ENCODE assay signal across 27 cellular contexts in genomic region chr2:226556050-226556449, GRCh38.
DNase-seq lines count a peak whose midpoint lies in the region; ATAC-seq, FAIRE-seq and TF ChIP-seq lines count a peak whose summit lies in the region.
"Had no signal": no experiment of that assay in that cellular context is flagged by ENCODE, and none has a peak within 500 bp of the region (broad histone marks: within the 10 kb centered on the region; RNA-seq: fewer than 3 reads in every experiment).

No MANE protein-coding gene starts in this region.

- peaks cover 50% of the 10 kb centered on the region for H3K4me1 ChIP-seq in HepG2 (ENCODE audit: insufficient read depth, low read length)
- no peaks in the 10 kb centered on the region for H3K4me1 ChIP-seq in right lobe of liver
- no peaks in the 10 kb centered on the region for H3K4me1 ChIP-seq in mesendoderm (ENCODE audit: control insufficient read depth, low read depth, low read length)
- H3K4me1 ChIP-seq: BLaER1 had no signal

- no peak overlapping the region for H3K4ac ChIP-seq in mesendoderm (ENCODE audit: low read depth, low read length)

- H2BK15ac ChIP-seq in mesendoderm (replicated peaks; ENCODE audit: low read depth) = no peak overlapping the region

- H3K79me2 ChIP-seq in HepG2 (ENCODE audit: insufficient read depth, low read length) = no peaks in the 10 kb centered on the region
- H3K79me2 ChIP-seq in mesendoderm (ENCODE audit: control insufficient read depth, insufficient read depth, low read length) = no peaks in the 10 kb centered on the region

- no peaks in the 10 kb centered on the region for H3K27me3 ChIP-seq in HepG2 (ENCODE audit: control insufficient read depth in 1 of 2, insufficient read depth in 2 of 2, low read length in 2 of 2)
- no peaks in the 10 kb centered on the region for H3K27me3 ChIP-seq in right lobe of liver
- H3K27me3 ChIP-seq in mesendoderm (ENCODE audit: insufficient read depth, low read length, poor library complexity) = no peaks in the 10 kb centered on the region
- H3K27me3 ChIP-seq in WERI-Rb-1 (ENCODE audit: insufficient read depth, low read depth, severe bottlenecking) = no peaks in the 10 kb centered on the region
- H3K27me3 ChIP-seq: BLaER1 had no signal

- no peak overlapping the region for H4K5ac ChIP-seq in mesendoderm (ENCODE audit: low read length)

- no peak overlapping the region for H3K56ac ChIP-seq in mesendoderm (ENCODE audit: low read length)

- DNase-seq in HepG2 (ENCODE audit: low spot score) (peak; percentile 42), right lobe of liver (no peak), RPMI7951 (ENCODE audit: low read depth) (peak; percentile 30), mesendoderm (peak; percentile 8), WERI-Rb-1 (no peak)
- DNase-seq: ACHN; CD4-positive, CD25-positive, alpha-beta regulatory T cell; DMS153; DND-41; HCEC 1CT; Kasumi-1; MM.1S; NCI-H1417; NCI-H1694; NCI-H2029 treated with DMSO at 0.1 percent for 48 hours; NCI-H446 treated with DMSO at 0.1 percent for 48 hours; NCI-H526; NCI-H82; PC-9; Right ventricle myocardium superior; RPMI8226 had no signal

- TF ChIP-seq POLR2A in HepG2 (IDR thresholded peaks at IDR 0.05; ENCODE audit: insufficient read depth in 1 of 2, low read depth in 2 of 2, low read length in 2 of 2) (no peak), right lobe of liver (IDR thresholded peaks at IDR 0.05) (no peak)

- FAIRE-seq in HepG2 (lab: Jason Lieb, UNC) = no peak
- FAIRE-seq: K562 had no signal

- H3K27ac ChIP-seq in HepG2 (ENCODE audit: extremely low read length, insufficient read depth, low read length) (no peak overlapping the region), right lobe of liver (no peak overlapping the region), mesendoderm (ENCODE audit: low read depth, low read length) (no peak overlapping the region), WERI-Rb-1 (no peak overlapping the region)
- H3K27ac ChIP-seq: 22Rv1, BLaER1, PC-9 had no signal

- H3K9me3 ChIP-seq in HepG2 (ENCODE audit: low read length) = no peaks in the 10 kb centered on the region
- H3K9me3 ChIP-seq in right lobe of liver = no peaks in the 10 kb centered on the region
- no peaks in the 10 kb centered on the region for H3K9me3 ChIP-seq in WERI-Rb-1 (ENCODE audit: severe bottlenecking)
- H3K9me3 ChIP-seq: BLaER1 had no signal

- no peak for ATAC-seq in HepG2
- no peak for ATAC-seq in right lobe of liver
- ATAC-seq in HG03139 (IDR thresholded peaks at IDR 0.05; ENCODE audit: unreplicated experiment) = no peak
- ATAC-seq in GM21723 (IDR thresholded peaks at IDR 0.05; ENCODE audit: unreplicated experiment) = no peak
- ATAC-seq: GM23338, K562 had no signal

- H3K4me3 ChIP-seq in HepG2 (replicated peaks in 1 of 3; ENCODE audit: insufficient read depth in 1 of 3, low read depth in 2 of 3, low read length in 3 of 3) (no peak overlapping the region), right lobe of liver (no peak overlapping the region), mesendoderm (ENCODE audit: low read length) (no peak overlapping the region), WERI-Rb-1 (ENCODE audit: low read depth, low read length) (no peak overlapping the region)
- H3K4me3 ChIP-seq: BLaER1, GM23338, K562, PC-9 had no signal

- 82% methylated on average over 4 of the region's 4 CpGs for WGBS in HepG2 (ENCODE audit: low lambda C conversion rate)
- 73% methylated on average over 4 of the region's 4 CpGs for WGBS in right lobe of liver (ENCODE audit: insufficient coverage, low coverage, low lambda C conversion rate, missing lambda C conversion rate)
- no CpG with 5 or more reads among the region's 4 CpGs for WGBS in mesendoderm (ENCODE audit: extremely low coverage, insufficient coverage, low lambda C conversion rate)

- peak in 1 of 2 experiments; percentile 36; a peak in 1 of 4 replicates for TF ChIP-seq EP300 in HepG2 (IDR thresholded peaks at IDR 0.05; ENCODE audit: low read depth in 2 of 2, low read length in 2 of 2)
- no peak for TF ChIP-seq EP300 in HepG2 (CRISPR knock-in tag; IDR thresholded peaks at IDR 0.05; ENCODE audit: borderline replicate concordance)

- no peak overlapping the region for H4K8ac ChIP-seq in mesendoderm (ENCODE audit: low read depth, low read length)

- H2BK5ac ChIP-seq in mesendoderm (ENCODE audit: low read length) = no peak overlapping the region

- no peak overlapping the region for H2BK120ac ChIP-seq in mesendoderm (ENCODE audit: low read depth, low read length)

- CTCF ChIA-PET in HepG2 (lab: Yijun Ruan, JAX; ENCODE audit: low intra/inter-chr PET ratio, low total read pairs) = no interaction called here

- POLR2A ChIA-PET in HepG2 (lab: Yijun Ruan, JAX) = no interaction called here

- H3K23ac ChIP-seq in mesendoderm (ENCODE audit: low read length) = no peak overlapping the region

- TF ChIP-seq CTCF in HepG2 (CRISPR knock-in tag; IDR thresholded peaks at IDR 0.05) (no peak), right lobe of liver (IDR thresholded peaks at IDR 0.05) (no peak), WERI-Rb-1 (IDR thresholded peaks at IDR 0.05; ENCODE audit: low read depth, low read length) (no peak)

- no peaks in the 10 kb centered on the region for H4K20me1 ChIP-seq in HepG2 (ENCODE audit: insufficient read depth, low read length)
- H4K20me1 ChIP-seq: BLaER1 had no signal

- no peaks in the 10 kb centered on the region for H3K79me1 ChIP-seq in mesendoderm (ENCODE audit: low read length)

- in situ Hi-C loops in HepG2 (cut with HindIII; ENCODE audit: extremely low pct_ligation_motif_present, low pct_unique_long_range_greater_than_20kb) = no loop called here

- H3K4me2 ChIP-seq in HepG2 (ENCODE audit: low read depth, low read length) (no peak overlapping the region), mesendoderm (ENCODE audit: low read length) (no peak overlapping the region)
- H3K4me2 ChIP-seq: BLaER1, GM23338, PC-9 had no signal

- H2AK5ac ChIP-seq in mesendoderm (ENCODE audit: low read length) = no peak overlapping the region

- H2AFZ ChIP-seq in HepG2 (ENCODE audit: low read length) = no peak overlapping the region
- H2AFZ ChIP-seq: GM23338, PC-9 had no signal

- H3K9ac ChIP-seq in HepG2 (ENCODE audit: insufficient read depth, low read depth, low read length) (no peak overlapping the region), mesendoderm (ENCODE audit: low read length) (no peak overlapping the region)
- H3K9ac ChIP-seq: BLaER1 had no signal

- intact Hi-C loops in HepG2 (cut with micrococcal nuclease; ENCODE audit: unreplicated experiment) (loop anchor here (5.0 kb wide), 1 partner anchor 74 kb away; no protein-coding TSS in a partner anchor), right lobe of liver (cut with DNase I) (no loop called here)

- no peak for TF ChIP-seq RAD21 in HepG2 (CRISPR knock-in tag; IDR thresholded peaks at IDR 0.05)

- H3K18ac ChIP-seq in mesendoderm (ENCODE audit: low read length) = no peak overlapping the region

- H3K36me3 ChIP-seq in HepG2 (replicated peaks in 1 of 2; ENCODE audit: control insufficient read depth in 1 of 2, insufficient read depth in 2 of 2, low read length in 2 of 2) (no peaks in the 10 kb centered on the region), right lobe of liver (no peaks in the 10 kb centered on the region), mesendoderm (ENCODE audit: control insufficient read depth, insufficient read depth, low read length) (no peaks in the 10 kb centered on the region), WERI-Rb-1 (no peaks in the 10 kb centered on the region)
- H3K36me3 ChIP-seq: BLaER1 had no signal

- no TSS peak for BruUV-seq in HepG2 (replicated peaks; lab: Mats Ljungman, UMichigan)

TF ChIP-seq in HepG2, 621 proteins besides CTCF, POLR2A, EP300 and RAD21 (continues in another document):
- peak; percentile 46; the same call in 1 of the 2 replicates for TF ChIP-seq ARID5B (CRISPR knock-in tag; IDR thresholded peaks at IDR 0.05)
- TF ChIP-seq SOX5 (CRISPR knock-in tag; IDR thresholded peaks at IDR 0.05; ENCODE audit: borderline replicate concordance) = peak; percentile 42; the same call in 1 of the 2 replicates
- TF ChIP-seq HIC2 (CRISPR knock-in tag; IDR thresholded peaks at IDR 0.05; ENCODE audit: low read depth) = no peak
- no peak for TF ChIP-seq TEAD3 (CRISPR knock-in tag; optimal IDR thresholded peaks at IDR 0.05; ENCODE audit: borderline replicate concordance)

Comparison
In these comparisons a context has a peak if more than half of its experiments do, and no peak if none do; other contexts are left out.
1. DNase-seq: peak in HepG2 (single experiment), RPMI7951 (single experiment) and mesendoderm (single experiment); none in right lobe of liver (0 of 3) and WERI-Rb-1 (single experiment).